Comparison of ENCODE assay signal across 10 cellular contexts in the genomic region with DNA sequence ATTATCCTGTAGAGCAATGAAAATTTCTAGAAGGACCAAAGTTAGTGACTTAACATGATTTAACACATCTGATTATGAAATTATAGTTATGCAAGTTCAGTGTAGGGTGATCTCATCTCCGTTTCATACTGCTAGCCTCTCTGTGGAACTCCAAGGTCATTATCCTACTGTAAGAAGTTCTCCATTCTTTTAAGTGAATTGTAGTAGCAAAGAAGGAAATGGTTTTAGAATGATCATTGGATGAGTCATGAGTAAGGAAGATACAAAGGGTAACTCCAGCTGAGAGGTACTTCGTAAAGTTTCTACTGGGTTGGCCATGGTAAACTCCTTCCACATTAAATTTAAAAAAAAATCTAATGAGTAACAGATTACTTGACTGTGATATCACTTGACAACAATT.
DNase-seq lines count a peak whose midpoint lies in the region; ATAC-seq and TF ChIP-seq lines count a peak whose summit lies in the region.
"Had no signal": no experiment of that assay in that cellular context is flagged by ENCODE, and none has a peak within 500 bp of the region (broad histone marks: within the 10 kb centered on the region; RNA-seq: fewer than 3 reads in every experiment).

No MANE protein-coding gene starts in this region.

- TF ChIP-seq CTCF in HCT116 (IDR thresholded peaks at IDR 0.05 in 2 of 3, conservative IDR thresholded peaks at IDR 0.05 in 1 of 3; ENCODE audit: borderline replicate concordance in 1 of 3, insufficient read depth in 1 of 3, low read depth in 2 of 3, low read length in 2 of 3) = no peak
- no peak for TF ChIP-seq CTCF in OCI-LY7 (conservative IDR thresholded peaks at IDR 0.05; ENCODE audit: low read length)

- TF ChIP-seq POLR2A in HCT116 (IDR thresholded peaks at IDR 0.05; ENCODE audit: borderline replicate concordance, extremely low read depth, insufficient read depth, insufficient read length) = no peak

- no peak for TF ChIP-seq RAD21 in HCT116 (IDR thresholded peaks at IDR 0.05; ENCODE audit: low read depth)

- peak; percentile 22 for DNase-seq in HCT116 (ENCODE audit: low read depth, low spot score)
- peak; percentile 71 for DNase-seq in RPMI7951 (ENCODE audit: low read depth)
- peak; percentile 95 for DNase-seq in fibroblast of peridontal ligament (ENCODE audit: extremely low read depth)
- no peak for DNase-seq in NK-92 treated with Interleukin-12 subunit alpha and Interleukin-12 subunit beta, amount 100 ng/mL, for 24 hours (lab: John Stamatoyannopoulos, UW)
- no peak for DNase-seq in activated gamma-delta T cell treated with Interleukin-2 at 50 U/mL for 16 hours
- DNase-seq in OCI-LY7 (ENCODE audit: low spot score) = no peak
- DNase-seq: heart right ventricle had no signal

- BruUV-seq in HCT116 (replicated peaks; lab: Mats Ljungman, UMichigan) (no TSS peak), OCI-LY7 (replicated peaks; lab: Mats Ljungman, UMichigan) (no TSS peak)

- H3K4me2 ChIP-seq in HCT116 (ENCODE audit: low read length) (peak overlapping the region; percentile 18), skeletal muscle satellite cell (ENCODE audit: low read length) (peak overlapping the region; percentile 64), OCI-LY7 (ENCODE audit: low read length) (no peak overlapping the region)

- H3K9me3 ChIP-seq in HCT116 (ENCODE audit: control insufficient read depth in 1 of 2, insufficient read depth in 1 of 2, low read depth in 1 of 2, low read length in 2 of 2) (no peaks in the 10 kb centered on the region), skeletal muscle satellite cell (replicated peaks; ENCODE audit: low read length) (no peaks in the 10 kb centered on the region), OCI-LY7 (ENCODE audit: low read length) (no peaks in the 10 kb centered on the region)
- H3K9me3 ChIP-seq: heart right ventricle had no signal

- H3K79me2 ChIP-seq in HCT116 (ENCODE audit: insufficient read depth, low read length) = no peaks in the 10 kb centered on the region
- no peaks in the 10 kb centered on the region for H3K79me2 ChIP-seq in OCI-LY7 (ENCODE audit: insufficient read depth, low read depth, low read length)
- H3K79me2 ChIP-seq: parathyroid adenoma had no signal

- peaks cover 3 to 19% of the 10 kb centered on the region in 2 experiments; a peak in 3 of 4 replicates for H3K4me1 ChIP-seq in HCT116 (ENCODE audit: control insufficient read depth in 1 of 2, insufficient read depth in 2 of 2, low read length in 2 of 2)
- H3K4me1 ChIP-seq in skeletal muscle satellite cell (ENCODE audit: control insufficient read depth, insufficient read depth, low read length) = peaks cover 57% of the 10 kb centered on the region
- H3K4me1 ChIP-seq in OCI-LY7 (ENCODE audit: insufficient read depth, low read length, poor library complexity, severe bottlenecking) = no peaks in the 10 kb centered on the region
- H3K4me1 ChIP-seq: heart right ventricle, parathyroid adenoma had no signal

- H4K20me1 ChIP-seq in HCT116 (ENCODE audit: insufficient read depth) = no peaks in the 10 kb centered on the region
- no peaks in the 10 kb centered on the region for H4K20me1 ChIP-seq in OCI-LY7 (ENCODE audit: insufficient read depth, low read length)

- ATAC-seq in HCT116 (peak; percentile 50; the same call in 1 of the 2 replicates), GM18858 (IDR thresholded peaks at IDR 0.05; ENCODE audit: unreplicated experiment) (no peak)

- H3K4me3 ChIP-seq in HCT116 (replicated peaks in 1 of 2; ENCODE audit: low read depth in 1 of 2, low read length in 2 of 2) (no peak overlapping the region), skeletal muscle satellite cell (ENCODE audit: low read length) (no peak overlapping the region), OCI-LY7 (ENCODE audit: low read depth, low read length, poor library complexity, severe bottlenecking) (no peak overlapping the region)
- H3K4me3 ChIP-seq: heart right ventricle had no signal

- intact Hi-C loops in HCT116 (cut with micrococcal nuclease) = no loop called here
- intact Hi-C loops in OCI-LY7 (cut with micrococcal nuclease; ENCODE audit: unreplicated experiment) = no loop called here

- no peaks in the 10 kb centered on the region for H3K27me3 ChIP-seq in HCT116 (ENCODE audit: insufficient read depth, low read length)
- no peaks in the 10 kb centered on the region for H3K27me3 ChIP-seq in skeletal muscle satellite cell (ENCODE audit: control insufficient read depth, insufficient read depth, low read length)
- H3K27me3 ChIP-seq: heart right ventricle had no signal

- CTCF ChIA-PET in HCT116 (lab: Charles Lee) = no interaction called here
- CTCF ChIA-PET in OCI-LY7 (lab: Charles Lee; ENCODE audit: unreplicated experiment) = no interaction called here

- RAD21 ChIA-PET in HCT116 (lab: Charles Lee; ENCODE audit: low non-redundant PET in 1 of 2, low total read pairs in 2 of 2, uncharacterized antibody in 2 of 2, unreplicated experiment in 2 of 2) = no interaction called here

- H2AFZ ChIP-seq in HCT116 (ENCODE audit: low read depth, low read length, poor library complexity, severe bottlenecking) (peak overlapping the region; percentile 77), OCI-LY7 (ENCODE audit: low read length) (no peak overlapping the region)
- H2AFZ ChIP-seq: parathyroid adenoma had no signal

- no peak overlapping the region for H3K9ac ChIP-seq in HCT116 (ENCODE audit: low read length)
- H3K9ac ChIP-seq in skeletal muscle satellite cell (ENCODE audit: low read depth, low read length) = no peak overlapping the region
- H3K9ac ChIP-seq: parathyroid adenoma had no signal

- POLR2A ChIA-PET in HCT116 (lab: Charles Lee) = no interaction called here
- POLR2A ChIA-PET in OCI-LY7 (lab: Charles Lee) = interaction anchor here (0.7 kb wide), 1 partner anchor 387 kb away, joined by 3 read pairs; no protein-coding TSS in a partner anchor

- H3K36me3 ChIP-seq in HCT116 (ENCODE audit: control insufficient read depth in 1 of 2, insufficient read depth in 2 of 2, low read length in 2 of 2) (no peaks in the 10 kb centered on the region), skeletal muscle satellite cell (ENCODE audit: insufficient read depth, low read length) (no peaks in the 10 kb centered on the region), OCI-LY7 (ENCODE audit: insufficient read depth, low read length) (no peaks in the 10 kb centered on the region)
- H3K36me3 ChIP-seq: heart right ventricle had no signal

- H3K27ac ChIP-seq in HCT116 (ENCODE audit: low read depth, low read length) (no peak overlapping the region), OCI-LY7 (ENCODE audit: low read depth, low read length, poor library complexity, severe bottlenecking) (no peak overlapping the region)
- H3K27ac ChIP-seq: heart right ventricle, parathyroid adenoma had no signal

- no peaks in the 10 kb centered on the region for H3K9me2 ChIP-seq in HCT116 (ENCODE audit: insufficient read depth)
- H3K9me2 ChIP-seq in OCI-LY7 (ENCODE audit: insufficient read depth, low read length) = no peaks in the 10 kb centered on the region

TF ChIP-seq in HCT116, 20 proteins besides CTCF, POLR2A, EP300 and RAD21:
- TF ChIP-seq YY1 (IDR thresholded peaks at IDR 0.05; ENCODE audit: extremely low read depth, insufficient replicate concordance, low read depth, low read length) = no peak
- peak; percentile 66 for TF ChIP-seq FOSL1 (IDR thresholded peaks at IDR 0.05; ENCODE audit: low read depth)
- peak; percentile 48; the same call in 1 of the 2 replicates for TF ChIP-seq JUND (IDR thresholded peaks at IDR 0.05)
- peak; percentile 56; the same call in 1 of the 2 replicates for TF ChIP-seq CBX3 (IDR thresholded peaks at IDR 0.05; ENCODE audit: low read depth)
- TF ChIP-seq EZH2phosphoT487 (IDR thresholded peaks at IDR 0.05; ENCODE audit: borderline replicate concordance) = no peak
- TF ChIP-seq, protein P1, sequence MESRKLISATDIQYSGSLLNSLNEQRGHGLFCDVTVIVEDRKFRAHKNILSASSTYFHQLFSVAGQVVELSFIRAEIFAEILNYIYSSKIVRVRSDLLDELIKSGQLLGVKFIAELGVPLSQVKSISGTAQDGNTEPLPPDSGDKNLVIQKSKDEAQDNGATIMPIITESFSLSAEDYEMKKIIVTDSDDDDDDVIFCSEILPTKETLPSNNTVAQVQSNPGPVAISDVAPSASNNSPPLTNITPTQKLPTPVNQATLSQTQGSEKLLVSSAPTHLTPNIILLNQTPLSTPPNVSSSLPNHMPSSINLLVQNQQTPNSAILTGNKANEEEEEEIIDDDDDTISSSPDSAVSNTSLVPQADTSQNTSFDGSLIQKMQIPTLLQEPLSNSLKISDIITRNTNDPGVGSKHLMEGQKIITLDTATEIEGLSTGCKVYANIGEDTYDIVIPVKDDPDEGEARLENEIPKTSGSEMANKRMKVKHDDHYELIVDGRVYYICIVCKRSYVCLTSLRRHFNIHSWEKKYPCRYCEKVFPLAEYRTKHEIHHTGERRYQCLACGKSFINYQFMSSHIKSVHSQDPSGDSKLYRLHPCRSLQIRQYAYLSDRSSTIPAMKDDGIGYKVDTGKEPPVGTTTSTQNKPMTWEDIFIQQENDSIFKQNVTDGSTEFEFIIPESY (IDR thresholded peaks at IDR 0.05; ENCODE audit: extremely low read depth, insufficient replicate concordance, low read length) = no peak
- TF ChIP-seq TCF7L2 (IDR thresholded peaks at IDR 0.05; ENCODE audit: borderline replicate concordance, extremely low read depth, insufficient read depth, insufficient read length) = peak; percentile 64
- 0 out of 2 replicates have a peak, but pooled peaks have one; percentile 26 for TF ChIP-seq SRF (IDR thresholded peaks at IDR 0.05; ENCODE audit: low read depth)
- TF ChIP-seq SP1 (IDR thresholded peaks at IDR 0.05; ENCODE audit: low read depth) = peak; percentile 37
- TF ChIP-seq, protein P2, sequence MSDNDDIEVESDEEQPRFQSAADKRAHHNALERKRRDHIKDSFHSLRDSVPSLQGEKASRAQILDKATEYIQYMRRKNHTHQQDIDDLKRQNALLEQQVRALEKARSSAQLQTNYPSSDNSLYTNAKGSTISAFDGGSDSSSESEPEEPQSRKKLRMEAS (IDR thresholded peaks at IDR 0.05) = no peak
- no peak for TF ChIP-seq ELF1 (IDR thresholded peaks at IDR 0.05; ENCODE audit: borderline replicate concordance, low read depth)
- no peak for TF ChIP-seq POLR2AphosphoS5 (IDR thresholded peaks at IDR 0.05; ENCODE audit: low read depth, low read length)
- no peak for TF ChIP-seq SIN3A (IDR thresholded peaks at IDR 0.05; ENCODE audit: low read depth)
- no peak for TF ChIP-seq EZH2 (IDR thresholded peaks at IDR 0.05)
- TF ChIP-seq, protein P3, sequence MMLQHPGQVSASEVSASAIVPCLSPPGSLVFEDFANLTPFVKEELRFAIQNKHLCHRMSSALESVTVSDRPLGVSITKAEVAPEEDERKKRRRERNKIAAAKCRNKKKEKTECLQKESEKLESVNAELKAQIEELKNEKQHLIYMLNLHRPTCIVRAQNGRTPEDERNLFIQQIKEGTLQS (IDR thresholded peaks at IDR 0.05) = no peak
- peak; percentile 76 for TF ChIP-seq CEBPB (IDR thresholded peaks at IDR 0.05; ENCODE audit: low read depth)

Comparison
In these comparisons a context has a peak if more than half of its experiments do, and no peak if none do; other contexts are left out.
1. DNase-seq: peak in HCT116 (single experiment), RPMI7951 (single experiment) and fibroblast of peridontal ligament (single experiment); none in NK-92 treated with Interleukin-12 subunit alpha and Interleukin-12 subunit beta, amount 100 ng/mL, for 24 hours (single experiment), activated gamma-delta T cell treated with Interleukin-2 at 50 U/mL for 16 hours (single experiment) and OCI-LY7 (single experiment).